Comparison of ENCODE assay signal across 22 cellular contexts in genomic region chr1:11196945-11197344, GRCh38. TPM values are rescaled to one million over a fixed set of nuclear protein-coding genes. Genes with fewer than 3 reads are reported as not detected.
DNase-seq lines count a peak whose midpoint lies in the region; ATAC-seq, FAIRE-seq and TF ChIP-seq lines count a peak whose summit lies in the region.
"Had no signal": no experiment of that assay in that cellular context is flagged by ENCODE, and none has a peak within 500 bp of the region (broad histone marks: within the 10 kb centered on the region; RNA-seq: fewer than 3 reads in every experiment).

No MANE protein-coding gene starts in this region.

- H3K4me1 Mint-ChIP-seq in H9 = no peaks in the 10 kb centered on the region

- H2AK5ac ChIP-seq in H9 (ENCODE audit: insufficient read length, low read length) (no peak overlapping the region), trophoblast cell (ENCODE audit: low read length) (no peak overlapping the region)

- no peak overlapping the region for H2BK20ac ChIP-seq in H9 (ENCODE audit: low read depth, low read length, poor library complexity, severe bottlenecking)

- H3K4me2 ChIP-seq in H9 (ENCODE audit: insufficient read depth, insufficient read length, low read length) (no peak overlapping the region), endothelial cell of umbilical vein (ENCODE audit: insufficient read depth, low read length) (no peak overlapping the region), trophoblast cell (ENCODE audit: low read length) (no peak overlapping the region)

- peak overlapping the region in 2 of 3 experiments; percentile 11 to 62; a peak in 2 of 7 replicates for H3K27ac Mint-ChIP-seq in H9

- H3K23ac ChIP-seq in H9 (ENCODE audit: insufficient read length, low read depth, low read length) = no peak overlapping the region
- H3K23ac ChIP-seq in trophoblast cell (ENCODE audit: low read length) = no peak overlapping the region

- H3K4me1 ChIP-seq in H9 (ENCODE audit: insufficient read depth, low read length) (no peaks in the 10 kb centered on the region), Panc1 (ENCODE audit: control insufficient read depth, insufficient read depth, low read length) (no peaks in the 10 kb centered on the region), endothelial cell of umbilical vein (ENCODE audit: control insufficient read depth, extremely low read depth, insufficient read depth, low read length) (peaks cover 4% of the 10 kb centered on the region), trophoblast cell (ENCODE audit: control insufficient read depth in 1 of 2, insufficient read depth in 2 of 2, low read length in 2 of 2) (peaks cover 9 to 13% of the 10 kb centered on the region in 2 experiments)
- H3K4me1 ChIP-seq: BE2C had no signal

- BruUV-seq in Panc1 (replicated peaks; lab: Mats Ljungman, UMichigan) = no TSS peak
- no TSS peak for BruUV-seq in endothelial cell of umbilical vein (replicated peaks; lab: Mats Ljungman, UMichigan)

- WGBS in H9 (ENCODE audit: extremely low coverage, insufficient read length, low lambda C conversion rate) = no CpG with 5 or more reads among the region's 2 CpGs
- no CpG with 5 or more reads among the region's 2 CpGs for WGBS in trophoblast cell (ENCODE audit: extremely low coverage, insufficient coverage, insufficient read length)

- H3K4me3 ChIP-seq in Panc1 (ENCODE audit: low read depth in 2 of 2, low read length in 2 of 2) = no peak overlapping the region
- H3K4me3 ChIP-seq in endothelial cell of umbilical vein (replicated peaks in 1 of 3; ENCODE audit: insufficient read depth in 1 of 3, low read depth in 1 of 3, low read length in 3 of 3) = no peak overlapping the region
- H3K4me3 ChIP-seq in trophoblast cell (ENCODE audit: low read depth, low read length) = no peak overlapping the region

- no peaks in the 10 kb centered on the region for H3K27me3 ChIP-seq in H9 (ENCODE audit: insufficient read depth, low read length)
- H3K27me3 ChIP-seq in Panc1 (ENCODE audit: control insufficient read depth, insufficient read depth, low read length) = no peaks in the 10 kb centered on the region
- no peaks in the 10 kb centered on the region for H3K27me3 ChIP-seq in endothelial cell of umbilical vein (ENCODE audit: control insufficient read depth in 2 of 2, insufficient read depth in 2 of 2, low read length in 2 of 2)
- no peaks in the 10 kb centered on the region for H3K27me3 ChIP-seq in trophoblast cell (ENCODE audit: insufficient read depth, low read length)
- H3K27me3 ChIP-seq: BE2C had no signal

- no peak overlapping the region for H3T11ph ChIP-seq in H9 (ENCODE audit: low read length)

- H3K4ac ChIP-seq in H9 (ENCODE audit: low read depth, low read length) (no peak overlapping the region), trophoblast cell (ENCODE audit: low read depth, low read length) (no peak overlapping the region)

- no peak overlapping the region for H3K4me3 Mint-ChIP-seq in H9
- H3K4me3 Mint-ChIP-seq: CD4-positive, alpha-beta memory T cell had no signal

- H3K14ac ChIP-seq in H9 (ENCODE audit: insufficient read depth, low read length) = no peak overlapping the region
- no peak overlapping the region for H3K14ac ChIP-seq in trophoblast cell (ENCODE audit: low read length)

- TF ChIP-seq CTCF in H9 (conservative IDR thresholded peaks at IDR 0.05) = no peak
- no peak for TF ChIP-seq CTCF in Panc1 (IDR thresholded peaks at IDR 0.05)
- no peak for TF ChIP-seq CTCF in endothelial cell of umbilical vein (IDR thresholded peaks at IDR 0.05; ENCODE audit: extremely low read depth in 1 of 2, insufficient read depth in 1 of 2, low read depth in 1 of 2, low read length in 2 of 2)
- no peak for TF ChIP-seq CTCF in D721Med (IDR thresholded peaks at IDR 0.05; ENCODE audit: insufficient read depth, missing control alignments)

- H4K8ac ChIP-seq in H9 (replicated peaks; ENCODE audit: insufficient read length, low read depth, low read length) = no peak overlapping the region
- no peak overlapping the region for H4K8ac ChIP-seq in trophoblast cell (ENCODE audit: low read depth, low read length)

- no peaks in the 10 kb centered on the region for H3K9me3 ChIP-seq in H9 (ENCODE audit: control insufficient read depth, low read depth, low read length)
- no peaks in the 10 kb centered on the region for H3K9me3 ChIP-seq in Panc1 (ENCODE audit: control insufficient read depth, insufficient read depth, low read depth, low read length)
- no peaks in the 10 kb centered on the region for H3K9me3 ChIP-seq in endothelial cell of umbilical vein (replicated peaks; ENCODE audit: control insufficient read depth, insufficient read depth, low read length)
- H3K9me3 ChIP-seq in trophoblast cell (ENCODE audit: insufficient read depth, low read depth, low read length) = no peaks in the 10 kb centered on the region
- H3K9me3 ChIP-seq: BE2C had no signal

- H3K36me3 ChIP-seq in Panc1 (ENCODE audit: control insufficient read depth, insufficient read depth, low read length) (peaks cover 14% of the 10 kb centered on the region; the same call in 1 of the 2 replicates), endothelial cell of umbilical vein (ENCODE audit: control insufficient read depth in 2 of 2, extremely low read depth in 1 of 2, insufficient read depth in 2 of 2, low read length in 2 of 2) (peaks cover 6 to 19% of the 10 kb centered on the region in 2 experiments), trophoblast cell (ENCODE audit: control insufficient read depth in 1 of 2, insufficient read depth in 2 of 2, low read length in 2 of 2) (peaks cover 25 to 35% of the 10 kb centered on the region in 2 experiments)

- no peak overlapping the region for H4K5ac ChIP-seq in H9 (ENCODE audit: insufficient read length, low read depth, low read length)

- no peak overlapping the region for H4K91ac ChIP-seq in H9 (ENCODE audit: insufficient read length, low read depth, low read length)
- H4K91ac ChIP-seq in trophoblast cell (ENCODE audit: low read depth, low read length) = no peak overlapping the region

- H3K18ac ChIP-seq in H9 (ENCODE audit: insufficient read length, low read depth, low read length) = no peak overlapping the region
- H3K18ac ChIP-seq in trophoblast cell (ENCODE audit: low read length) = no peak overlapping the region

- H3K27me3 Mint-ChIP-seq in H9 (ENCODE audit: low read depth) = no peaks in the 10 kb centered on the region
- H3K27me3 Mint-ChIP-seq: CD4-positive, alpha-beta memory T cell had no signal

- H3K27ac ChIP-seq in H9 (ENCODE audit: insufficient read length, low read depth, low read length) = no peak overlapping the region
- H3K27ac ChIP-seq in Panc1 (ENCODE audit: low read length) = 0 out of 2 replicates have a peak overlapping the region, but pooled peaks have one; percentile 3
- no peak overlapping the region for H3K27ac ChIP-seq in endothelial cell of umbilical vein (ENCODE audit: insufficient read depth, low read depth, low read length)
- peak overlapping the region; percentile 43 for H3K27ac ChIP-seq in trophoblast cell (ENCODE audit: low read depth, low read length)
- H3K27ac ChIP-seq: C4-2B had no signal

- ATAC-seq in Panc1 (no peak), GM21423 (IDR thresholded peaks at IDR 0.05; ENCODE audit: unreplicated experiment) (no peak)
- ATAC-seq: HCT116 had no signal

- H2BK120ac ChIP-seq in H9 (ENCODE audit: low read depth, low read length, poor library complexity, severe bottlenecking) (no peak overlapping the region), trophoblast cell (ENCODE audit: insufficient read depth, low read length, poor library complexity) (no peak overlapping the region)

- H3K79me2 ChIP-seq in H9 (ENCODE audit: insufficient read depth, low read length) (no peaks in the 10 kb centered on the region), endothelial cell of umbilical vein (ENCODE audit: control insufficient read depth, insufficient read depth, low read length) (no peaks in the 10 kb centered on the region), trophoblast cell (ENCODE audit: control insufficient read depth, insufficient read depth, low read length, poor library complexity) (no peaks in the 10 kb centered on the region)

- intact Hi-C loops in Panc1 (cut with micrococcal nuclease; ENCODE audit: unreplicated experiment) = no loop called here
- intact Hi-C loops in endothelial cell of umbilical vein (cut with micrococcal nuclease) = no loop called here

- peaks cover 12 to 80% (median 64%) of the 10 kb centered on the region in 3 experiments; a peak in 6 of 7 replicates for H3K36me3 Mint-ChIP-seq in H9 (ENCODE audit: insufficient read depth in 1 of 3, low read depth in 3 of 3)

- no peak overlapping the region for H2BK5ac ChIP-seq in H9 (ENCODE audit: insufficient read length, low read length)
- H2BK5ac ChIP-seq in trophoblast cell (ENCODE audit: low read depth, low read length, poor library complexity) = no peak overlapping the region

- no peaks in the 10 kb centered on the region for H4K20me1 ChIP-seq in H9 (ENCODE audit: control insufficient read depth, insufficient read depth, insufficient read length)
- H4K20me1 ChIP-seq in endothelial cell of umbilical vein (replicated peaks; ENCODE audit: control insufficient read depth, extremely low read depth, insufficient read depth, low read length) = no peaks in the 10 kb centered on the region

- dilution Hi-C loops in endothelial cell of umbilical vein (cut with MboI; ENCODE audit: extremely low pct_ligation_motif_present, low sequenced_read_pairs) = no loop called here

- H3K9ac ChIP-seq in H9 (ENCODE audit: extremely low read depth, insufficient read length, low read length) (no peak overlapping the region), endothelial cell of umbilical vein (replicated peaks; ENCODE audit: extremely low read depth, insufficient read depth, low read length) (no peak overlapping the region), trophoblast cell (ENCODE audit: low read length) (no peak overlapping the region)

- FAIRE-seq in endothelial cell of umbilical vein (lab: Jason Lieb, UNC) = no peak
- no peak for FAIRE-seq in D721Med (lab: Jason Lieb, UNC)
- FAIRE-seq: A204.1, GM12892, GM19239, HTR-8/SVneo had no signal

- TF ChIP-seq POLR2A in endothelial cell of umbilical vein (IDR thresholded peaks at IDR 0.05; ENCODE audit: low read depth, low read length) = no peak

- H4K12ac ChIP-seq in trophoblast cell (ENCODE audit: low read depth, low read length) = no peak overlapping the region

- no peaks in the 10 kb centered on the region; a peak in 1 of 5 replicates for H3K9me3 Mint-ChIP-seq in H9
- H3K9me3 Mint-ChIP-seq: CD4-positive, alpha-beta memory T cell had no signal

- H2BK12ac ChIP-seq in H9 (ENCODE audit: insufficient read length, low read depth, low read length) (no peak overlapping the region), trophoblast cell (ENCODE audit: low read length) (no peak overlapping the region)

- H2AFZ ChIP-seq in H9 (ENCODE audit: low read length) = no peak overlapping the region
- H2AFZ ChIP-seq in endothelial cell of umbilical vein (ENCODE audit: low read depth, low read length) = no peak overlapping the region
- no peak overlapping the region for H2AFZ ChIP-seq in trophoblast cell (ENCODE audit: insufficient read depth, low read length, poor library complexity)

- no peaks in the 10 kb centered on the region for H3K23me2 ChIP-seq in H9 (ENCODE audit: insufficient read length, low read depth, low read length, poor library complexity, severe bottlenecking)

- in situ Hi-C loops in Panc1 (cut with HindIII; ENCODE audit: low pct_unique_long_range_greater_than_20kb, low sequenced_read_pairs) = no loop called here

- no peaks in the 10 kb centered on the region for H3K9me1 ChIP-seq in endothelial cell of umbilical vein (replicated peaks; ENCODE audit: control insufficient read depth, extremely low read depth, insufficient read depth, low read length)

- CTCF ChIA-PET in Panc1 (lab: Charles Lee) = no interaction called here
- CTCF ChIA-PET in endothelial cell of umbilical vein (lab: Charles Lee) = interaction anchor here (1.4 to 2.3 kb wide), 3 partner anchors 10 to 159 kb away, joined by 3 to 7 read pairs (median 4); no protein-coding TSS in a partner anchor

- H3K79me1 ChIP-seq in H9 (ENCODE audit: insufficient read depth, low read depth, low read length, poor library complexity, severe bottlenecking) (no peaks in the 10 kb centered on the region), trophoblast cell (ENCODE audit: low read length) (peaks cover 2% of the 10 kb centered on the region)

- no peak overlapping the region for H2BK15ac ChIP-seq in H9 (ENCODE audit: low read depth, low read length)

- DNase-seq in H9 (no peak), Panc1 (ENCODE audit: low read depth, low spot score) (no peak), endothelial cell of umbilical vein (ENCODE audit: low read depth, low spot score) (peak; percentile 33), trophoblast cell (peak in 1 of 2 donors; percentile 28), D721Med (ENCODE audit: insufficient read length, low spot score) (no peak), NCI-H2196 treated with DMSO at 0.1 percent for 48 hours (lab: John Stamatoyannopoulos, UW; ENCODE audit: unreplicated experiment) (no peak)
- no peak for DNase-seq in stimulated activated CD8-positive, alpha-beta memory T cell treated with anti-CD3 and anti-CD28 coated beads, Interleukin-4, amount 100 ng/mL, for 48 hours
- DNase-seq: BE2C; CD4-positive, alpha-beta memory T cell; DMS153; DMS79 treated with DMSO at 0.1 percent for 48 hours; EL; GDM1 had no signal

- POLR2A ChIA-PET in Panc1 (lab: Charles Lee) = no interaction called here
- POLR2A ChIA-PET in endothelial cell of umbilical vein (lab: Charles Lee) = no interaction called here

- no peak overlapping the region for H3K56ac ChIP-seq in H9 (ENCODE audit: insufficient read length, low read depth, low read length)

RNA-seq across cellular contexts. Expression of gene ANGPTL7, which starts 7.8 kb away (rescaled TPM):
- not detected in 2 replicates for total RNA-seq in H9 (2021)
- not detected for total RNA-seq in Panc1 (2021; ENCODE audit: unreplicated experiment)
- polyA plus RNA-seq in Panc1 (2012; ENCODE audit: insufficient read length) = not detected
- not detected in 2 replicates for total RNA-seq in endothelial cell of umbilical vein
- polyA plus RNA-seq in endothelial cell of umbilical vein = not detected in 2 replicates
- polyA plus RNA-seq in endothelial cell of umbilical vein (2011; cell fraction: cytosol; rRNA removed) = not detected in 2 replicates
- not detected in 2 replicates for polyA plus RNA-seq in endothelial cell of umbilical vein (2011; cell fraction: nucleus; rRNA removed)
- not detected in 2 replicates for polyA plus RNA-seq in endothelial cell of umbilical vein (2012)
- polyA minus RNA-seq in endothelial cell of umbilical vein = not detected in 2 replicates
- polyA minus RNA-seq in endothelial cell of umbilical vein (2011; cell fraction: cytosol; rRNA and poly(A)+ RNA removed) = not detected
- not detected in 2 replicates for polyA minus RNA-seq in endothelial cell of umbilical vein (2011; cell fraction: nucleus; rRNA and poly(A)+ RNA removed)
- polyA plus RNA-seq in trophoblast cell (2013) = 0.18 and 0.25 TPM in 2 replicates
- total RNA-seq: CD4-positive, alpha-beta memory T cell; H4 had no signal
- polyA plus RNA-seq: AG04450; CD4-positive, alpha-beta memory T cell had no signal

Comparison
In these comparisons a context has a peak if more than half of its experiments do, and no peak if none do; other contexts are left out.
1. H3K27ac ChIP-seq: peak in Panc1 (single experiment) and trophoblast cell (single experiment); none in H9 (single experiment) and endothelial cell of umbilical vein (single experiment).